Comparison of ENCODE assay signal across 1 cellular context in the genomic region with DNA sequence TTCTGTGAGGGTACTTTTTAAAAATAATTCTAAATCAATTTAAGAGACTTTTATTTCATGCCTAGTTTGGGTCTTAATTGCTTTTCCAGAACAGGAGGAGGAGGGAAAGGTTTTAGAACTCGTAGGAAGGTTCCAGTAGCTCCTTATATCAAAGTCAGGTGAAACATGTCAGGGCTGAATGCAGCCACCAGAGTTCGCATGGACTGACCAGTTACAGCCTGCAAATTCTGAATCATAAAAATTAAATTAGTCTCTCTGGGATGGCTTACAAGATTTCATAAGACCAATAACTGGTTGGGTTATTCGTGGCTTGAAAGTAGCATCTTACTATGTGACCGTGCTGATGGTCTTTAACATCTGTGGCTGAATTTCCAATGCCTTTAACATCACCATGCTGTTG.
TF ChIP-seq lines count a peak whose summit lies in the region.

No MANE protein-coding gene starts in this region.

TF ChIP-seq in endothelial cell of umbilical vein, 7 proteins besides CTCF, POLR2A, EP300 and RAD21:
- TF ChIP-seq GATA2 (IDR thresholded peaks at IDR 0.05; ENCODE audit: insufficient read depth, insufficient read length, low read depth, low read length), result no peak
TF ChIP-seq in endothelial cell of umbilical vein: peak in this region for 0.
